ENCODE assay signal across 30 cellular contexts in genomic region chr14:75783184-75783583, GRCh38.
DNase-seq lines count a peak whose midpoint lies in the region; ATAC-seq, FAIRE-seq and TF ChIP-seq lines count a peak whose summit lies in the region.
"Had no signal": no experiment of that assay in that cellular context is flagged by ENCODE, and none has a peak within 500 bp of the region (broad histone marks: within the 10 kb centered on the region; RNA-seq: fewer than 3 reads in every experiment).

No MANE protein-coding gene starts in this region.

- H3K27ac Mint-ChIP-seq in activated CD4-positive, alpha-beta T cell treated with anti-CD3 and anti-CD28 coated beads, Interleukin-2, amount 10 ng/mL, durations not matched to agents 24 days and 14 days = peak overlapping the region; percentile 20
- H3K27ac Mint-ChIP-seq in activated CD4-positive, alpha-beta T cell treated with anti-CD3 and anti-CD28 coated beads for 36 hours = no peak overlapping the region
- H3K27ac Mint-ChIP-seq: activated B cell treated with CpG ODN at 0.5 μM for 24 hours; activated T-cell treated with anti-CD3 and anti-CD28 coated beads, Interleukin-2, amount 50 U/mL, for 72 hours; naive thymus-derived CD4-positive, alpha-beta T cell; stimulated activated naive B cell treated with anti-CD40 and anti-IgM and Interleukin-4, amounts not matched to agents 10 μg/mL and 1 μg/mL and 100 μg/mL, for 72 hours had no signal

- H3K4me3 Mint-ChIP-seq in activated CD4-positive, alpha-beta T cell treated with anti-CD3 and anti-CD28 coated beads, Interleukin-2, amount 10 ng/mL, durations not matched to agents 24 days and 14 days = no peak overlapping the region
- no peak overlapping the region for H3K4me3 Mint-ChIP-seq in activated CD4-positive, alpha-beta T cell treated with anti-CD3 and anti-CD28 coated beads for 36 hours
- H3K4me3 Mint-ChIP-seq: activated B cell treated with CpG ODN at 0.5 μM for 24 hours; activated T-cell treated with anti-CD3 and anti-CD28 coated beads, Interleukin-2, amount 50 U/mL, for 72 hours; naive thymus-derived CD4-positive, alpha-beta T cell; stimulated activated naive B cell treated with anti-CD40 and anti-IgM and Interleukin-4, amounts not matched to agents 10 μg/mL and 1 μg/mL and 100 μg/mL, for 72 hours had no signal

- H3K27ac ChIP-seq in skeletal muscle tissue (ENCODE audit: low read depth, low read length) = peak overlapping the region; percentile 72
- H3K27ac ChIP-seq: 22Rv1; BLaER1 treated with 17β-estradiol and CSF1 and Interleukin-3, amounts not matched to agents 10 nM and 100 nM; brain microvascular endothelial cell; prostate gland; SJSA1; suprapubic skin had no signal

- peaks cover 27% of the 10 kb centered on the region for H3K36me3 Mint-ChIP-seq in activated CD4-positive, alpha-beta T cell treated with anti-CD3 and anti-CD28 coated beads, Interleukin-2, amount 10 ng/mL, durations not matched to agents 24 days and 14 days (ENCODE audit: low read depth)
- H3K36me3 Mint-ChIP-seq in activated CD4-positive, alpha-beta T cell treated with anti-CD3 and anti-CD28 coated beads for 36 hours (ENCODE audit: low read depth) = peaks cover 43% of the 10 kb centered on the region

- no peaks in the 10 kb centered on the region for H3K27me3 Mint-ChIP-seq in activated CD4-positive, alpha-beta T cell treated with anti-CD3 and anti-CD28 coated beads, Interleukin-2, amount 10 ng/mL, durations not matched to agents 24 days and 14 days
- H3K27me3 Mint-ChIP-seq in activated CD4-positive, alpha-beta T cell treated with anti-CD3 and anti-CD28 coated beads for 36 hours = no peaks in the 10 kb centered on the region
- H3K27me3 Mint-ChIP-seq: activated B cell treated with CpG ODN at 0.5 μM for 24 hours; naive thymus-derived CD4-positive, alpha-beta T cell; stimulated activated naive B cell treated with anti-CD40 and anti-IgM and Interleukin-4, amounts not matched to agents 10 μg/mL and 1 μg/mL and 100 μg/mL, for 72 hours had no signal

- H3K27me3 ChIP-seq in bronchial epithelial cell (ENCODE audit: control insufficient read depth, insufficient read depth, low read length) (no peaks in the 10 kb centered on the region), skeletal muscle tissue (ENCODE audit: control insufficient read depth in 3 of 3, insufficient read depth in 3 of 3, low read length in 3 of 3) (no peaks in the 10 kb centered on the region)
- H3K27me3 ChIP-seq: BLaER1 treated with 17β-estradiol and CSF1 and Interleukin-3, amounts not matched to agents 10 nM and 100 nM; brain microvascular endothelial cell; SJSA1; suprapubic skin had no signal

- peaks cover 4% of the 10 kb centered on the region for H3K36me3 ChIP-seq in bronchial epithelial cell (ENCODE audit: control insufficient read depth, insufficient read depth, low read length)
- H3K36me3 ChIP-seq in skeletal muscle tissue (ENCODE audit: control insufficient read depth in 3 of 3, insufficient read depth in 3 of 3, low read length in 3 of 3) = peaks cover 0 to 7% (median 0%) of the 10 kb centered on the region in 3 donors

- POLR2A ChIA-PET in activated CD4-positive, alpha-beta T cell treated with anti-CD3 and anti-CD28 coated beads for 36 hours (lab: Charles Lee) = no interaction called here

- no peak for TF ChIP-seq CTCF in bronchial epithelial cell (IDR thresholded peaks at IDR 0.05; ENCODE audit: insufficient read depth, low read length, severe bottlenecking)

- FAIRE-seq in bronchial epithelial cell (lab: Jason Lieb, UNC) = peak; percentile 23
- FAIRE-seq: colon, keratinocyte had no signal

- ATAC-seq in activated CD4-positive, alpha-beta T cell treated with anti-CD3 and anti-CD28 coated beads for 36 hours = no peak
- ATAC-seq in HG03159 (IDR thresholded peaks at IDR 0.05; ENCODE audit: unreplicated experiment) (no peak), GM21381 (IDR thresholded peaks at IDR 0.05; ENCODE audit: unreplicated experiment) (no peak)
- ATAC-seq: activated T-cell treated with anti-CD3 and anti-CD28 coated beads, Interleukin-2, amount 50 U/mL, for 72 hours; naive thymus-derived CD4-positive, alpha-beta T cell; stimulated activated naive B cell treated with anti-CD40 and anti-IgM and Interleukin-4, amounts not matched to agents 10 μg/mL and 1 μg/mL and 100 μg/mL, for 72 hours had no signal

- no peak overlapping the region for H3K9ac ChIP-seq in skeletal muscle tissue (ENCODE audit: low read depth in 1 of 3, low read length in 3 of 3)
- H3K9ac ChIP-seq: BLaER1 treated with 17β-estradiol and CSF1 and Interleukin-3, amounts not matched to agents 10 nM and 100 nM had no signal

- peaks cover 7 to 15% (median 7%) of the 10 kb centered on the region in 3 donors for H3K4me1 ChIP-seq in skeletal muscle tissue (ENCODE audit: control insufficient read depth in 3 of 3, insufficient read depth in 3 of 3, low read length in 3 of 3)
- H3K4me1 ChIP-seq: BLaER1 treated with 17β-estradiol and CSF1 and Interleukin-3, amounts not matched to agents 10 nM and 100 nM; prostate gland; SJSA1; suprapubic skin had no signal

- no peaks in the 10 kb centered on the region for H3K9me3 ChIP-seq in skeletal muscle tissue (ENCODE audit: control insufficient read depth in 3 of 3, low read length in 3 of 3)
- H3K9me3 ChIP-seq: prostate gland, SJSA1, suprapubic skin had no signal

- CTCF ChIA-PET in activated CD4-positive, alpha-beta T cell treated with anti-CD3 and anti-CD28 coated beads for 36 hours (lab: Charles Lee) = interaction anchor here (1.2 kb wide), 1 partner anchor 268 kb away, joined by 4 read pairs; no protein-coding TSS in a partner anchor

- no peak overlapping the region for H3K4me3 ChIP-seq in bronchial epithelial cell (ENCODE audit: low read depth, low read length)
- no peak overlapping the region for H3K4me3 ChIP-seq in skeletal muscle tissue (ENCODE audit: low read length in 3 of 3)
- H3K4me3 ChIP-seq: BLaER1 treated with 17β-estradiol and CSF1 and Interleukin-3, amounts not matched to agents 10 nM and 100 nM; prostate gland; SJSA1; suprapubic skin had no signal

- H3K9me3 Mint-ChIP-seq in activated CD4-positive, alpha-beta T cell treated with anti-CD3 and anti-CD28 coated beads, Interleukin-2, amount 10 ng/mL, durations not matched to agents 24 days and 14 days = no peaks in the 10 kb centered on the region
- H3K9me3 Mint-ChIP-seq in activated CD4-positive, alpha-beta T cell treated with anti-CD3 and anti-CD28 coated beads for 36 hours (ENCODE audit: low read depth) = peaks cover 4% of the 10 kb centered on the region
- H3K9me3 Mint-ChIP-seq: activated B cell treated with CpG ODN at 0.5 μM for 24 hours; activated T-cell treated with anti-CD3 and anti-CD28 coated beads, Interleukin-2, amount 50 U/mL, for 72 hours had no signal

- no peaks in the 10 kb centered on the region for H3K4me1 Mint-ChIP-seq in activated CD4-positive, alpha-beta T cell treated with anti-CD3 and anti-CD28 coated beads, Interleukin-2, amount 10 ng/mL, durations not matched to agents 24 days and 14 days
- no peaks in the 10 kb centered on the region for H3K4me1 Mint-ChIP-seq in activated CD4-positive, alpha-beta T cell treated with anti-CD3 and anti-CD28 coated beads for 36 hours
- H3K4me1 Mint-ChIP-seq: activated B cell treated with CpG ODN at 0.5 μM for 24 hours; stimulated activated naive B cell treated with anti-CD40 and anti-IgM and Interleukin-4, amounts not matched to agents 10 μg/mL and 1 μg/mL and 100 μg/mL, for 72 hours had no signal

- intact Hi-C loops in activated CD4-positive, alpha-beta T cell treated with anti-CD3 and anti-CD28 coated beads, Interleukin-2, amount 10 ng/mL, durations not matched to agents 24 days and 14 days (cut with micrococcal nuclease) = no loop called here
- intact Hi-C loops in activated CD4-positive, alpha-beta T cell treated with anti-CD3 and anti-CD28 coated beads for 36 hours (cut with DNase I, micrococcal nuclease) = no loop called here

- DNase-seq in activated CD4-positive, alpha-beta T cell treated with anti-CD3 and anti-CD28 coated beads, Interleukin-2, amount 10 ng/mL, durations not matched to agents 24 days and 14 days = no peak
- no peak for DNase-seq in activated CD4-positive, alpha-beta T cell treated with anti-CD3 and anti-CD28 coated beads for 36 hours
- DNase-seq in bronchial epithelial cell (ENCODE audit: low read depth) = no peak
- DNase-seq in islet precursor cell = peak; percentile 75
- no peak for DNase-seq in NK-92 treated with Interleukin-12 subunit alpha and Interleukin-12 subunit beta, amount 100 ng/mL, for 24 hours (lab: John Stamatoyannopoulos, UW)
- DNase-seq: activated B cell treated with CpG ODN at 0.5 μM for 24 hours; activated naive CD4-positive, alpha-beta T cell; activated T-cell treated with anti-CD3 and anti-CD28 coated beads, Interleukin-2, amount 50 U/mL, for 72 hours; brain microvascular endothelial cell; DMS153; effector CD8-positive, alpha-beta T cell; erythroblast; glutamatergic neuron; HCEC 1CT; naive thymus-derived CD4-positive, alpha-beta T cell; NCI-H1694; NCI-H510A treated with DMSO at 0.1 percent for 48 hours; nucleus accumbens; stimulated activated naive B cell treated with anti-CD40 and anti-IgM and Interleukin-4, amounts not matched to agents 10 μg/mL and 1 μg/mL and 100 μg/mL, for 72 hours; T-helper 1 cell had no signal
